Comparison of ENCODE assay signal across 11 cellular contexts in genomic region chr2:219446101-219446504, GRCh38. TPM values are rescaled to one million over a fixed set of nuclear protein-coding genes. Genes with fewer than 3 reads are reported as not detected.
DNase-seq lines count a peak whose midpoint lies in the region; ATAC-seq and TF ChIP-seq lines count a peak whose summit lies in the region.
"Had no signal": no experiment of that assay in that cellular context is flagged by ENCODE, and none has a peak within 500 bp of the region (broad histone marks: within the 10 kb centered on the region; RNA-seq: fewer than 3 reads in every experiment).

No MANE protein-coding gene starts in this region.

- TF ChIP-seq CTCF in left ventricle myocardium inferior (IDR thresholded peaks at IDR 0.05; ENCODE audit: borderline replicate concordance) = no peak
- no peak for TF ChIP-seq CTCF in thoracic aorta (IDR thresholded peaks at IDR 0.05)

- H3K36me3 ChIP-seq in adipocyte (ENCODE audit: control insufficient read depth, insufficient read depth, low read length, severe bottlenecking) = no peaks in the 10 kb centered on the region
- peaks cover 5% of the 10 kb centered on the region for H3K36me3 ChIP-seq in left ventricle myocardium inferior
- H3K36me3 ChIP-seq in thoracic aorta = peaks cover 36% of the 10 kb centered on the region
- H3K36me3 ChIP-seq: pancreas, Peyer's patch, upper lobe of left lung had no signal

- H3K27ac ChIP-seq in left ventricle myocardium inferior (replicated peaks) = peak overlapping the region; percentile 63
- peak overlapping the region; percentile 99 for H3K27ac ChIP-seq in thoracic aorta
- H3K27ac ChIP-seq: pancreas, upper lobe of left lung had no signal

- H3K4me1 ChIP-seq in adipocyte (ENCODE audit: control insufficient read depth, insufficient read depth, low read length) = peaks cover 14% of the 10 kb centered on the region
- peaks cover 56% of the 10 kb centered on the region for H3K4me1 ChIP-seq in left ventricle myocardium inferior
- H3K4me1 ChIP-seq in thoracic aorta (ENCODE audit: control insufficient read depth in 1 of 2, low read depth in 2 of 2) = peaks cover 45 to 89% of the 10 kb centered on the region in 2 donors
- H3K4me1 ChIP-seq: pancreas had no signal

- DNase-seq in NCI-H146 (lab: John Stamatoyannopoulos, UW) = peak; percentile 5
- DNase-seq in NCI-H146 treated with DMSO at 0.1 percent for 48 hours (lab: John Stamatoyannopoulos, UW; ENCODE audit: unreplicated experiment) = no peak
- peak; percentile 70 for DNase-seq in adipocyte (ENCODE audit: low read depth)
- no peak for DNase-seq in left ventricle myocardium inferior
- peak; percentile 68 for DNase-seq in thoracic aorta (ENCODE audit: low spot score)
- no peak for DNase-seq in UCSD-AML1 (lab: John Stamatoyannopoulos, UW; ENCODE audit: unreplicated experiment)
- DNase-seq: pancreas, Peyer's patch had no signal

- intact Hi-C loops in left ventricle myocardium inferior (cut with micrococcal nuclease) = no loop called here

- H3K9me3 ChIP-seq in adipocyte (ENCODE audit: control insufficient read depth, low read length) (no peaks in the 10 kb centered on the region), left ventricle myocardium inferior (replicated peaks) (no peaks in the 10 kb centered on the region), thoracic aorta (no peaks in the 10 kb centered on the region)
- H3K9me3 ChIP-seq: pancreas, upper lobe of left lung had no signal

- H3K27me3 ChIP-seq in adipocyte (replicated peaks; ENCODE audit: control insufficient read depth, insufficient read depth, low read length) = no peaks in the 10 kb centered on the region
- H3K27me3 ChIP-seq in left ventricle myocardium inferior (ENCODE audit: low read depth) = peaks cover 94% of the 10 kb centered on the region
- no peaks in the 10 kb centered on the region for H3K27me3 ChIP-seq in thoracic aorta (replicated peaks; ENCODE audit: insufficient read depth)

- H3K9ac ChIP-seq in adipocyte (ENCODE audit: low read length) = peak overlapping the region; percentile 21

- ATAC-seq in thoracic aorta (ENCODE audit: insufficient number of reproducible peaks, low FRiP score, low read depth) (peak; percentile 70), GM21737 (IDR thresholded peaks at IDR 0.05; ENCODE audit: unreplicated experiment) (no peak), GM19328 (IDR thresholded peaks at IDR 0.05; ENCODE audit: unreplicated experiment) (no peak)

- H3K4me3 ChIP-seq in adipocyte (ENCODE audit: low read length) = no peak overlapping the region
- no peak overlapping the region for H3K4me3 ChIP-seq in left ventricle myocardium inferior
- peak overlapping the region; percentile 79 for H3K4me3 ChIP-seq in thoracic aorta
- H3K4me3 ChIP-seq: pancreas, Peyer's patch, upper lobe of left lung had no signal

RNA-seq across cellular contexts. Expression of gene SPEG, which starts 11.5 kb away (rescaled TPM):
- 145 TPM for total RNA-seq in left ventricle myocardium inferior
- 100 to 1,000 TPM; 426 to 455 TPM for total RNA-seq in thoracic aorta

RNA-seq across cellular contexts. Expression of gene DES, which starts 27.9 kb away (rescaled TPM):
- 15,954 TPM for total RNA-seq in left ventricle myocardium inferior
- 100 to 1,000 TPM; 146 to 302 TPM for total RNA-seq in thoracic aorta

RNA-seq across cellular contexts. Expression of gene GMPPA, which starts 52.6 kb away (rescaled TPM):
- total RNA-seq in left ventricle myocardium inferior (22.0 TPM), thoracic aorta (10 to 100 TPM; 30.5 to 56.5 TPM)

RNA-seq across cellular contexts. Expression of gene DNPEP, which starts 58.4 kb away (rescaled TPM):
- total RNA-seq in left ventricle myocardium inferior = 73.0 TPM
- total RNA-seq in thoracic aorta = 10 to 100 TPM; 42.7 to 51.2 TPM

Comparison
In these comparisons a context has a peak if more than half of its experiments do, and no peak if none do; other contexts are left out.
1. DNase-seq: peak in NCI-H146 (single experiment), adipocyte (single experiment) and thoracic aorta (single experiment); none in NCI-H146 treated with DMSO at 0.1 percent for 48 hours (single experiment), left ventricle myocardium inferior (single experiment) and UCSD-AML1 (single experiment).
2. RNA of gene DES, which starts 27.9 kb away (total RNA-seq): 15,954 TPM in left ventricle myocardium inferior (single experiment); 146 to 302 TPM in thoracic aorta; every median in the first group is over 10 times any median in the second.